Comparison of ENCODE assay signal across 9 cellular contexts in the genomic region with DNA sequence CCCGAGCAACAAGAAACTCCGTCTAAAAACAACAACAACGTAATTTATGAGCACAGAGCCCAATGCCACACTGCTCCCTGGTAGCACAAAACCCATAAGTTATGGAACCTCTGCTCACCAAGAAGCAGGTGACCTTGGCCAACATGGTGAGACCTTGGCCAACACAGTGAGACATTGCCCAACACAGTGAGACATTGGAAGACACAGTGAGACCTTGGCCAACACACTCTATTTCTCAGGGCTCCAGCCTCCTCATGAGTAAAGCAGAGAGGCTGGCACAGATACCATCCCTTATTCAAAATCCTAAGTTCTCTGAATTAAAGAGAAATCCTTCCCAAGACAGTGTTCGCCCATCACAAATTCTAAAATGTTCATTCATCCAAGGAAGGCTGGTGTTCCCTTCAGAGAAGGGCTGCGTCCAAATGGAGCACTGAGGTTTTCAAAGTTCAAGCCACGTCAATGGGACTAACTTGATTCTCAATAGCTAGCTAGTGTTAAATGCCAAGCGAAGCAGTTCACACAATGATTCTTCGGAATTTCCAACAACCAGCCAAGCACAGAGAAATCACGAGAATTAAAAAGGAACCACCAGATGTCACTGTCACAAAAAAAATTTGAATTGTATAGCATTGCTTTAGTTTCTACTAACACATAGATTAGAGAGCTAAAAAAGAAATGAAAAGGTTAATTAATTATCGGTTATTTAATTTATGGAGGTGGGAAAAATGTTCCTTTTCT. TPM values are rescaled to one million over a fixed set of nuclear protein-coding genes. Genes with fewer than 3 reads are reported as not detected.
A peak's percentile ranks its signal among the peaks of the same experiment; 100 is the strongest.
DNase-seq lines count a peak whose midpoint lies in the region; ATAC-seq, FAIRE-seq and TF ChIP-seq lines count a peak whose summit lies in the region.
"Had no signal": no experiment of that assay in that cellular context is flagged by ENCODE, and none has a peak within 500 bp of the region (broad histone marks: within the 10 kb centered on the region; RNA-seq: fewer than 3 reads in every experiment).

No MANE protein-coding gene starts in this region.

- no peak for TF ChIP-seq POLR2A in right lobe of liver (IDR thresholded peaks at IDR 0.05)

- H3K36me3 ChIP-seq in HUES48 (ENCODE audit: control insufficient read depth, insufficient read depth, low read length) (no peaks in the 10 kb centered on the region), astrocyte (ENCODE audit: insufficient read depth, low read length) (no peaks in the 10 kb centered on the region), right lobe of liver (no peaks in the 10 kb centered on the region)

- no peaks in the 10 kb centered on the region for H3K27me3 Mint-ChIP-seq in astrocyte (ENCODE audit: low read depth, unreplicated experiment)

- H3K4me2 ChIP-seq in astrocyte (ENCODE audit: low read length) = no peak overlapping the region

- peaks cover 6% of the 10 kb centered on the region for H4K20me1 ChIP-seq in astrocyte (ENCODE audit: insufficient read depth, low read length)

- FAIRE-seq in astrocyte (lab: Jason Lieb, UNC) = peak; percentile 17

- H3K36me3 Mint-ChIP-seq in astrocyte (ENCODE audit: low read depth, unreplicated experiment) = no peaks in the 10 kb centered on the region

- H3K27ac ChIP-seq in HUES48 (ENCODE audit: low read depth, low read length) (peak overlapping the region; percentile 45), astrocyte (ENCODE audit: low read depth, low read length) (no peak overlapping the region), right lobe of liver (no peak overlapping the region)

- TF ChIP-seq CTCF in astrocyte (IDR thresholded peaks at IDR 0.05; ENCODE audit: insufficient read depth, low read depth, low read length) = peak; percentile 39
- peak; percentile 39 to 56 (median 53) for TF ChIP-seq CTCF in right lobe of liver (IDR thresholded peaks at IDR 0.05)

- WGBS in right lobe of liver (ENCODE audit: insufficient coverage, low coverage, low lambda C conversion rate, missing lambda C conversion rate) = 44% methylated on average over 10 of the region's 10 CpGs

- no peaks in the 10 kb centered on the region for H3K27me3 ChIP-seq in HUES48 (ENCODE audit: control insufficient read depth, insufficient read depth, low read length)
- H3K27me3 ChIP-seq in astrocyte (ENCODE audit: insufficient read depth, low read length) = no peaks in the 10 kb centered on the region
- H3K27me3 ChIP-seq in right lobe of liver = no peaks in the 10 kb centered on the region

- intact Hi-C loops in right lobe of liver (cut with DNase I) = no loop called here

- H3K9ac ChIP-seq in HUES48 (ENCODE audit: low read depth, low read length) (no peak overlapping the region), astrocyte (ENCODE audit: low read length) (no peak overlapping the region)

- no peak overlapping the region for H3K4me3 ChIP-seq in HUES48 (ENCODE audit: low read depth, low read length)
- no peak overlapping the region for H3K4me3 ChIP-seq in astrocyte (ENCODE audit: insufficient read depth, low read depth, low read length)
- no peak overlapping the region for H3K4me3 ChIP-seq in right lobe of liver

- H3K9me3 Mint-ChIP-seq in astrocyte (ENCODE audit: unreplicated experiment) = no peaks in the 10 kb centered on the region

- H3K27ac Mint-ChIP-seq in astrocyte (ENCODE audit: unreplicated experiment) = no peak overlapping the region

- ATAC-seq in right lobe of liver = peak; percentile 57 to 62 (median 60)
- ATAC-seq in HG02981 (IDR thresholded peaks at IDR 0.05; ENCODE audit: unreplicated experiment) = no peak

- no peaks in the 10 kb centered on the region for H3K9me3 ChIP-seq in HUES48 (ENCODE audit: control insufficient read depth, insufficient read depth, low read length)
- no peaks in the 10 kb centered on the region for H3K9me3 ChIP-seq in astrocyte (ENCODE audit: insufficient read depth, low read depth, low read length)
- no peaks in the 10 kb centered on the region for H3K9me3 ChIP-seq in right lobe of liver
- H3K9me3 ChIP-seq: Caco-2 had no signal

- DNase-seq in NCI-H2107 treated with DMSO at 0.1 percent for 48 hours (lab: John Stamatoyannopoulos, UW; ENCODE audit: unreplicated experiment) (peak; percentile 11), NCI-H2107 (lab: John Stamatoyannopoulos, UW) (no peak), astrocyte (ENCODE audit: low read depth) (peak; percentile 11), right lobe of liver (no peak), DMS114 treated with DMSO at 0.1 percent for 48 hours (lab: John Stamatoyannopoulos, UW; ENCODE audit: unreplicated experiment) (no peak), SIG-M5 treated with dmso at 0.1 percent for 504 hours (lab: John Stamatoyannopoulos, UW; ENCODE audit: unreplicated experiment) (no peak)

- no peak overlapping the region for H2AFZ ChIP-seq in astrocyte (ENCODE audit: low read depth, low read length)

- peaks cover 3% of the 10 kb centered on the region for H3K4me1 Mint-ChIP-seq in astrocyte (ENCODE audit: low read depth, unreplicated experiment)

- peaks cover 2% of the 10 kb centered on the region for H3K79me2 ChIP-seq in astrocyte (ENCODE audit: insufficient read depth, low read length)

- H3K4me3 Mint-ChIP-seq in astrocyte (ENCODE audit: unreplicated experiment) = no peak overlapping the region

- H3K4me1 ChIP-seq in HUES48 (ENCODE audit: control insufficient read depth, insufficient read depth, low read length) (peaks cover 31% of the 10 kb centered on the region), astrocyte (ENCODE audit: insufficient read depth, low read length) (no peaks in the 10 kb centered on the region), right lobe of liver (peaks cover 0 to 27% (median 8%) of the 10 kb centered on the region in 4 donors)

RNA-seq across cellular contexts. Expression of gene TTC39B, which starts 29.4 kb away (rescaled TPM):
- total RNA-seq in astrocyte (7.0 and 8.1 TPM in 2 replicates), right lobe of liver (1 to 10 TPM; 4.5 to 9.9 (median 7.6) TPM)

Comparison
In these comparisons a context has a peak if more than half of its experiments do, and no peak if none do; other contexts are left out.
1. DNase-seq: peak in NCI-H2107 treated with DMSO at 0.1 percent for 48 hours (single experiment) and astrocyte (single experiment); none in NCI-H2107 (single experiment), right lobe of liver (0 of 3), DMS114 treated with DMSO at 0.1 percent for 48 hours (single experiment) and SIG-M5 treated with dmso at 0.1 percent for 504 hours (single experiment).